In the genomic region with DNA sequence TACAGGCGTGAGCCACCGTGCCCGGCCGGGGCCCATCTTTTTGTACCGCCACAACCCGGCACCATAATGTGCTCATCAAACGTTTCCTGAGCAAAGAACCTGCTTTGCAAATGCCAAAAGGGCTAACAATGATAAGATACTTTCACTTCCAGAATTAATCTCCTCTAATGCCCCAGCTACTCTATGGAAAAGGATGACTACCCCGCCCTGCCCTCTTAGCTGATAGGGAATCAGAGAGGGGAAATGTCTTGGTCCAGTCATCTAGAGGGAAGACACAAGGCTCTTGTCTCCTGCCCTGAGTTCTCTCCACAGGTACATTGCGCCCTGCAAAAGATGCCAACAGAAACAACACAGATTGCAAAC, we compare ENCODE assay signal across 8 cellular contexts. TPM values are rescaled to one million over a fixed set of nuclear protein-coding genes. Genes with fewer than 3 reads are reported as not detected.
DNase-seq lines count a peak whose midpoint lies in the region; ATAC-seq and TF ChIP-seq lines count a peak whose summit lies in the region.

No MANE protein-coding gene starts in this region.

- H3K27ac ChIP-seq in right lobe of liver: no peak overlapping the region
- H3K27ac ChIP-seq in transverse colon: peak overlapping the region; percentile 61 to 87 (median 81)

- peaks cover 25% of the 10 kb centered on the region for H3K4me1 Mint-ChIP-seq in activated naive CD4-positive, alpha-beta T cell treated with anti-CD3 and anti-CD28 coated beads, Interleukin-2, amount 10 ng/mL, durations not matched to agents 7 days and 5 days
- peaks cover 24% of the 10 kb centered on the region for H3K4me1 Mint-ChIP-seq in activated T-helper 2 cell treated with anti-CD3 and anti-CD28 coated beads, Interferon-gamma antibody, Interleukin-2, Interleukin-4, amounts not matched to agents 10 μg/mL and 5 μg/mL and 100 μg/mL, durations not matched to agents 14 hours and 24 hours and 36 hours (ENCODE audit: low read depth)

- 42% methylated on average over 9 of the region's 9 CpGs for WGBS in right lobe of liver (ENCODE audit: insufficient coverage, low coverage, low lambda C conversion rate, missing lambda C conversion rate)
- 60 to 74% methylated on average over 6 to 9 of the region's 9 CpGs for WGBS in transverse colon (ENCODE audit: low coverage in 1 of 2), 2 donors

- H3K4me3 ChIP-seq in right lobe of liver: peak overlapping the region; percentile 61 to 86 (median 83)
- peak overlapping the region; percentile 54 to 67 (median 63) for H3K4me3 ChIP-seq in transverse colon

- H3K4me1 ChIP-seq in right lobe of liver (peaks cover 0 to 11% (median 0%) of the 10 kb centered on the region in 4 donors), transverse colon (peaks cover 0 to 22% (median 12%) of the 10 kb centered on the region in 4 donors)

- H3K4me3 Mint-ChIP-seq in activated naive CD4-positive, alpha-beta T cell treated with anti-CD3 and anti-CD28 coated beads, Interleukin-2, amount 10 ng/mL, durations not matched to agents 7 days and 5 days: peak overlapping the region; percentile 86
- H3K4me3 Mint-ChIP-seq in activated T-helper 2 cell treated with anti-CD3 and anti-CD28 coated beads, Interferon-gamma antibody, Interleukin-2, Interleukin-4, amounts not matched to agents 10 μg/mL and 5 μg/mL and 100 μg/mL, durations not matched to agents 14 hours and 24 hours and 36 hours (ENCODE audit: low read depth): peak overlapping the region; percentile 90

- TF ChIP-seq EP300 in transverse colon (IDR thresholded peaks at IDR 0.05; ENCODE audit: low read depth): no peak

- no peaks in the 10 kb centered on the region for H3K9me3 ChIP-seq in right lobe of liver
- H3K9me3 ChIP-seq in transverse colon: no peaks in the 10 kb centered on the region

- in situ Hi-C loops in transverse colon (cut with MboI; ENCODE audit: low pct_ligation_motif_present in 1 of 4, low pct_unique_long_range_greater_than_20kb in 1 of 4, low sequenced_read_pairs in 3 of 4): no loop called here

- H3K27me3 ChIP-seq in right lobe of liver: no peaks in the 10 kb centered on the region
- no peaks in the 10 kb centered on the region for H3K27me3 ChIP-seq in transverse colon

- CTCF ChIA-PET in activated naive CD4-positive, alpha-beta T cell treated with anti-CD3 and anti-CD28 coated beads, Interleukin-2, amount 10 ng/mL, durations not matched to agents 7 days and 5 days (lab: Charles Lee): no interaction called here

- peak overlapping the region; percentile 89 for H3K27ac Mint-ChIP-seq in activated naive CD4-positive, alpha-beta T cell treated with anti-CD3 and anti-CD28 coated beads, Interleukin-2, amount 10 ng/mL, durations not matched to agents 7 days and 5 days
- H3K27ac Mint-ChIP-seq in activated T-helper 2 cell treated with anti-CD3 and anti-CD28 coated beads, Interferon-gamma antibody, Interleukin-2, Interleukin-4, amounts not matched to agents 10 μg/mL and 5 μg/mL and 100 μg/mL, durations not matched to agents 14 hours and 24 hours and 36 hours: peak overlapping the region; percentile 91

- ATAC-seq in right lobe of liver (no peak), HG03025 (IDR thresholded peaks at IDR 0.05; ENCODE audit: low FRiP score, unreplicated experiment) (no peak)

- peaks cover 8% of the 10 kb centered on the region for H3K27me3 Mint-ChIP-seq in activated naive CD4-positive, alpha-beta T cell treated with anti-CD3 and anti-CD28 coated beads, Interleukin-2, amount 10 ng/mL, durations not matched to agents 7 days and 5 days
- no peaks in the 10 kb centered on the region for H3K27me3 Mint-ChIP-seq in activated T-helper 2 cell treated with anti-CD3 and anti-CD28 coated beads, Interferon-gamma antibody, Interleukin-2, Interleukin-4, amounts not matched to agents 10 μg/mL and 5 μg/mL and 100 μg/mL, durations not matched to agents 14 hours and 24 hours and 36 hours (ENCODE audit: low read depth)

- no peak for TF ChIP-seq POLR2A in right lobe of liver (IDR thresholded peaks at IDR 0.05)
- no peak for TF ChIP-seq POLR2A in transverse colon (IDR thresholded peaks at IDR 0.05)

- H3K36me3 ChIP-seq in right lobe of liver: no peaks in the 10 kb centered on the region
- no peaks in the 10 kb centered on the region for H3K36me3 ChIP-seq in transverse colon

- H3K9me3 Mint-ChIP-seq in activated naive CD4-positive, alpha-beta T cell treated with anti-CD3 and anti-CD28 coated beads, Interleukin-2, amount 10 ng/mL, durations not matched to agents 7 days and 5 days: no peaks in the 10 kb centered on the region
- H3K9me3 Mint-ChIP-seq in activated T-helper 2 cell treated with anti-CD3 and anti-CD28 coated beads, Interferon-gamma antibody, Interleukin-2, Interleukin-4, amounts not matched to agents 10 μg/mL and 5 μg/mL and 100 μg/mL, durations not matched to agents 14 hours and 24 hours and 36 hours: no peaks in the 10 kb centered on the region

- no peak for TF ChIP-seq CTCF in right lobe of liver (IDR thresholded peaks at IDR 0.05)
- TF ChIP-seq CTCF in transverse colon (IDR thresholded peaks at IDR 0.05): no peak

- peaks cover 2% of the 10 kb centered on the region for H3K36me3 Mint-ChIP-seq in activated naive CD4-positive, alpha-beta T cell treated with anti-CD3 and anti-CD28 coated beads, Interleukin-2, amount 10 ng/mL, durations not matched to agents 7 days and 5 days
- H3K36me3 Mint-ChIP-seq in activated T-helper 2 cell treated with anti-CD3 and anti-CD28 coated beads, Interferon-gamma antibody, Interleukin-2, Interleukin-4, amounts not matched to agents 10 μg/mL and 5 μg/mL and 100 μg/mL, durations not matched to agents 14 hours and 24 hours and 36 hours (ENCODE audit: low read depth): peaks cover 5% of the 10 kb centered on the region

- no peak for DNase-seq in activated naive CD4-positive, alpha-beta T cell treated with anti-CD3 and anti-CD28 coated beads, Interleukin-2, amount 10 ng/mL, durations not matched to agents 7 days and 5 days
- no peak for DNase-seq in activated naive CD4-positive, alpha-beta T cell (lab: John Stamatoyannopoulos, UW)
- no peak for DNase-seq in activated T-helper 2 cell treated with anti-CD3 and anti-CD28 coated beads, Interferon-gamma antibody, Interleukin-2, Interleukin-4, amounts not matched to agents 10 μg/mL and 5 μg/mL and 100 μg/mL, durations not matched to agents 14 hours and 24 hours and 36 hours (ENCODE audit: low spot score)
- DNase-seq in right lobe of liver (no peak), transverse colon (no peak), NCI-H2171 treated with DMSO at 0.1 percent for 48 hours (lab: John Stamatoyannopoulos, UW) (no peak)
- no peak for DNase-seq in effector CD8-positive, alpha-beta T cell (lab: John Stamatoyannopoulos, UW)

- intact Hi-C loops in activated T-helper 2 cell treated with anti-CD3 and anti-CD28 coated beads, Interferon-gamma antibody, Interleukin-2, Interleukin-4, amounts not matched to agents 10 μg/mL and 5 μg/mL and 100 μg/mL, durations not matched to agents 14 hours and 24 hours and 36 hours (cut with micrococcal nuclease): loop anchor here (2.0 kb wide), 1 partner anchor 226 kb away; no protein-coding TSS in a partner anchor
- intact Hi-C loops in right lobe of liver (cut with DNase I): no loop called here
- intact Hi-C loops in transverse colon (cut with DNase I; ENCODE audit: low total_unique reads): no loop called here

RNA-seq across cellular contexts. Expression of a gene that starts 0.6 kb away (rescaled TPM):
- 3.4 and 4.1 TPM in 2 replicates for total RNA-seq in activated T-helper 2 cell treated with anti-CD3 and anti-CD28 coated beads, Interferon-gamma antibody, Interleukin-2, Interleukin-4, amounts not matched to agents 10 μg/mL and 5 μg/mL and 100 μg/mL, durations not matched to agents 14 hours and 24 hours and 36 hours
- 1 to 10 TPM in 4 of 6 experiments, under 1 TPM in 2; 0.97 to 2.0 (median 1.3) TPM for total RNA-seq in right lobe of liver
- 1 to 10 TPM; 1.1 to 3.8 (median 2.8) TPM for total RNA-seq in transverse colon

RNA-seq across cellular contexts. Expression of a gene that starts 22.0 kb away (rescaled TPM):
- total RNA-seq in activated T-helper 2 cell treated with anti-CD3 and anti-CD28 coated beads, Interferon-gamma antibody, Interleukin-2, Interleukin-4, amounts not matched to agents 10 μg/mL and 5 μg/mL and 100 μg/mL, durations not matched to agents 14 hours and 24 hours and 36 hours: 2.5 and 3.1 TPM in 2 replicates
- total RNA-seq in right lobe of liver: under 1 TPM in 5 of 6 experiments, not detected in 1; 0.22 to 0.42 (median 0.31) TPM
- total RNA-seq in transverse colon: 10 to 100 TPM; 10.1 to 23.5 (median 14.4) TPM

RNA-seq across cellular contexts. Expression of a gene that starts 54.6 kb away (rescaled TPM):
- total RNA-seq in activated T-helper 2 cell treated with anti-CD3 and anti-CD28 coated beads, Interferon-gamma antibody, Interleukin-2, Interleukin-4, amounts not matched to agents 10 μg/mL and 5 μg/mL and 100 μg/mL, durations not matched to agents 14 hours and 24 hours and 36 hours: 17.3 and 18.5 TPM in 2 replicates
- total RNA-seq in right lobe of liver: 10 to 100 TPM in 4 of 6 experiments, 1 to 10 TPM in 2; 8.8 to 22.3 (median 11.4) TPM
- total RNA-seq in transverse colon: 10 to 100 TPM; 20.9 to 24.3 (median 22.5) TPM

Comparison
In these comparisons a context has a peak if more than half of its experiments do, and no peak if none do; other contexts are left out.
1. H3K27ac ChIP-seq: peak in transverse colon (4 of 4); none in right lobe of liver (0 of 3).